Comparison of ENCODE assay signal across 8 cellular contexts in the genomic region with DNA sequence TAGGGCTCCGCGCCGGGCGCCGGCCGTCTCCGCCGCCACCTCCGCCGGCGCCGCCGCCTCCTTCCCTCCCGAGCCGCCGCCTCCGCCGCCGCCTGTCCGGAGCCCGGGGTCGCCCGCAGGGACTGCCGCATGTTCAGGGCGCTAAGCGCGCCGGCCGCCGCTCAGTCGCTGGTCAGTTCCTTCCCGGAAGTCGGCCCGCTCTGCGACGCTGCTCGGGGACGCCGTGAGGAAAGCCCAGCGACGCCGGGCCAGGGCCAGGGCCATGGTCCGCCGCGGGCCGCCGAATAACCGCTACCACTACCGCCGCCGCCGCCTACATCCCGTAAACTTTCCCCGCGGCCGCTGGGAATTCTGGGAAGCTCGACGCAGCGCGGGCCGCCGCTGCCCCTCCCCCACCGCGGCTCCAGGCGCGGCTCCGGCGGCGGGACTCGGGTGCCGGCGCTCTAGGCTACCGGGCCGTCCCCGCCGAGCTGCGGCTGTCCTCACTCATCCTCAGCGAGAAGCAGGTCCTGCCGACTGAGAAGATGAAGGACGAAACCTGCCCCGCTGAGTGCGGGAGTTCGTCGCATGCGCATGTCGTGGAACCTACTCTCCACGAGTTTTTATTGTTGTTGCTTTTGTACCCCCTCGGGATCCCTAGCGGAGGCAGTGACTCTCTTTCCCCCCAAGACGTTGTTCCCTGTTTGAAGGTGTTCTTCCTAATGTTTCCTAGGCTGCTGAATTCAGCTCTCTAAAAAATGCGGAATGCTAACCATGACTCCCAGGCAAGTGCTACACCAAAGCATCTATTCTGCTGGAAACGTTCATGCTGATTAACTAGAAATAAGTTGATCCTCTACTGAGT. TPM values are rescaled to one million over a fixed set of nuclear protein-coding genes. Genes with fewer than 3 reads are reported as not detected.
DNase-seq lines count a peak whose midpoint lies in the region; ATAC-seq, FAIRE-seq and TF ChIP-seq lines count a peak whose summit lies in the region.

A gene (minus strand): TSS at position 299 of the 844 bp plus-strand sequence. CDS start 339 bp downstream, outside the sequence.

- TF ChIP-seq POLR2A in A549 (IDR thresholded peaks at IDR 0.05; ENCODE audit: low read length) (peak; percentile 92), GM18526 (IDR thresholded peaks at IDR 0.05; ENCODE audit: extremely low read depth, insufficient read length) (peak; percentile 64)

- no peak within 1 kb of the TSS for H3K27ac Mint-ChIP-seq in chondrocyte (ENCODE audit: unreplicated experiment)

- no peak for FAIRE-seq in A549 (lab: Jason Lieb, UNC)

- CTCF ChIA-PET in A549 (lab: Yijun Ruan, JAX) = interaction anchor here (0.6 to 1.4 kb wide), 2 partner anchors 38 to 105 kb away, joined by 3 to 6 read pairs; no protein-coding TSS in a partner anchor

- H3K4me1 ChIP-seq in A549 = peaks cover 16% of the 10 kb centered on the region

- no peak within 1 kb of the TSS for H3K4me3 Mint-ChIP-seq in chondrocyte (ENCODE audit: unreplicated experiment)

- peak within 1 kb of the TSS; percentile 74 for H3K4me3 ChIP-seq in A549

- peak within 1 kb of the TSS; percentile 85 for H3K4me2 ChIP-seq in A549

- peak within 1 kb of the TSS; percentile 87 to 96 for H3K27ac ChIP-seq in A549
- H3K27ac ChIP-seq in layer of hippocampus (ENCODE audit: low read depth, low read length) = peak within 1 kb of the TSS; percentile 92

- 1% methylated on average over 31 of the region's 92 CpGs for WGBS in A549 (ENCODE audit: missing lambda C conversion rate)

- TF ChIP-seq CTCF in A549 (IDR thresholded peaks at IDR 0.05) (0 out of 3 replicates have a peak, but pooled peaks have one; percentile 10), chondrocyte (IDR thresholded peaks at IDR 0.05) (no peak)

- H3K4me1 Mint-ChIP-seq in chondrocyte (ENCODE audit: low read depth) = peaks cover 23% of the 10 kb centered on the region

- H3K9me3 Mint-ChIP-seq in chondrocyte (ENCODE audit: low read depth) = no peaks in the 10 kb centered on the region

- H3K27me3 ChIP-seq in layer of hippocampus (ENCODE audit: control insufficient read depth, insufficient read depth, low read length) = no peaks in the 10 kb centered on the region

- DNase-seq in A549 (ENCODE audit: low read depth in 1 of 2, low spot score in 1 of 2) = peak in 1 of 2 experiments; percentile 83
- peak; percentile 69 for DNase-seq in NCI-H2196 treated with DMSO at 0.1 percent for 48 hours (lab: John Stamatoyannopoulos, UW; ENCODE audit: unreplicated experiment)
- peak; percentile 19 for DNase-seq in activated CD4-positive, alpha-beta T cell treated with anti-CD3 and anti-CD28 coated beads for 1 hour
- DNase-seq in chondrocyte (ENCODE audit: low spot score) = no peak
- DNase-seq in stimulated activated CD4-positive, alpha-beta T cell treated with anti-CD3 and anti-CD28 coated beads, Interleukin-1b, Interleukin-23, amount 100 ng/mL, for 4 hours (ENCODE audit: low read depth in 2 of 2) = peak; percentile 22 to 54

- no peaks in the 10 kb centered on the region for H3K9me3 ChIP-seq in A549

- no peak for TF ChIP-seq RAD21 in A549 (conservative IDR thresholded peaks at IDR 0.05 in 1 of 2, IDR thresholded peaks at IDR 0.05 in 1 of 2)

- peaks cover 12% of the 10 kb centered on the region for H3K36me3 Mint-ChIP-seq in chondrocyte (ENCODE audit: low read depth)

- H3K27me3 Mint-ChIP-seq in chondrocyte (ENCODE audit: low read depth) = no peaks in the 10 kb centered on the region

- POLR2A ChIA-PET in A549 (lab: Yijun Ruan, JAX) = interaction anchor here (0.5 to 1.4 kb wide), 37 partner anchors 8 to 897 kb away, joined by 3 to 21 read pairs (median 4); a partner anchor contains a TSS

- TF ChIP-seq EP300 in A549 (IDR thresholded peaks at IDR 0.05) = no peak

- ATAC-seq in A549 = peak; percentile 86 to 88
- peak; percentile 47 for ATAC-seq in HG03064 (IDR thresholded peaks at IDR 0.05; ENCODE audit: low read depth, unreplicated experiment)

TF ChIP-seq in A549, 52 proteins besides CTCF, POLR2A, EP300 and RAD21 (continues in another document):
- TF ChIP-seq POLR2AphosphoS2 (conservative IDR thresholded peaks at IDR 0.05; ENCODE audit: low read length) (no peak), HOXB5 (CRISPR knock-in tag; IDR thresholded peaks at IDR 0.05) (no peak), GATA3 (IDR thresholded peaks at IDR 0.05; ENCODE audit: borderline replicate concordance) (peak; percentile 41; the same call in 1 of the 2 replicates), JUN (IDR thresholded peaks at IDR 0.05) (peak; percentile 94 to 96; a peak in 4 of 5 replicates), MYC (IDR thresholded peaks at IDR 0.05; ENCODE audit: borderline replicate concordance, low read length) (no peak), CHD4 (IDR thresholded peaks at IDR 0.05; ENCODE audit: borderline replicate concordance) (no peak), HOXA7 (CRISPR knock-in tag; IDR thresholded peaks at IDR 0.05) (peak; percentile 97), NFE2L2 (conservative IDR thresholded peaks at IDR 0.05; ENCODE audit: low read length) (no peak), HOXB13 (CRISPR knock-in tag; IDR thresholded peaks at IDR 0.05; ENCODE audit: low read depth) (no peak), KDM1A (IDR thresholded peaks at IDR 0.05; ENCODE audit: low read depth) (no peak), TFCP2L1 (CRISPR knock-in tag; IDR thresholded peaks at IDR 0.05) (peak; percentile 98), FOSL2 (IDR thresholded peaks at IDR 0.05) (no peak), FOSL2 (CRISPR knock-in tag; IDR thresholded peaks at IDR 0.05) (0 out of 2 replicates have a peak, but pooled peaks have one; percentile 41), FOSB (CRISPR knock-in tag; IDR thresholded peaks at IDR 0.05) (peak; percentile 98), CEBPB (IDR thresholded peaks at IDR 0.05) (no peak), PHF8 (IDR thresholded peaks at IDR 0.05; ENCODE audit: borderline replicate concordance, low read depth) (peak; percentile 81; the same call in 1 of the 2 replicates), JUNB (IDR thresholded peaks at IDR 0.05) (peak; percentile 16; the same call in 1 of the 2 replicates), RARB (CRISPR knock-in tag; IDR thresholded peaks at IDR 0.05) (peak; percentile 96), RFX5 (IDR thresholded peaks at IDR 0.05) (no peak), ZNF302 (CRISPR knock-in tag; IDR thresholded peaks at IDR 0.05) (no peak), CBX2 (IDR thresholded peaks at IDR 0.05; ENCODE audit: borderline replicate concordance, low read depth) (no peak), TP53 (CRISPR knock-in tag; IDR thresholded peaks at IDR 0.05) (peak; percentile 79; the same call in 1 of the 2 replicates)
- TF ChIP-seq, protein P1, sequence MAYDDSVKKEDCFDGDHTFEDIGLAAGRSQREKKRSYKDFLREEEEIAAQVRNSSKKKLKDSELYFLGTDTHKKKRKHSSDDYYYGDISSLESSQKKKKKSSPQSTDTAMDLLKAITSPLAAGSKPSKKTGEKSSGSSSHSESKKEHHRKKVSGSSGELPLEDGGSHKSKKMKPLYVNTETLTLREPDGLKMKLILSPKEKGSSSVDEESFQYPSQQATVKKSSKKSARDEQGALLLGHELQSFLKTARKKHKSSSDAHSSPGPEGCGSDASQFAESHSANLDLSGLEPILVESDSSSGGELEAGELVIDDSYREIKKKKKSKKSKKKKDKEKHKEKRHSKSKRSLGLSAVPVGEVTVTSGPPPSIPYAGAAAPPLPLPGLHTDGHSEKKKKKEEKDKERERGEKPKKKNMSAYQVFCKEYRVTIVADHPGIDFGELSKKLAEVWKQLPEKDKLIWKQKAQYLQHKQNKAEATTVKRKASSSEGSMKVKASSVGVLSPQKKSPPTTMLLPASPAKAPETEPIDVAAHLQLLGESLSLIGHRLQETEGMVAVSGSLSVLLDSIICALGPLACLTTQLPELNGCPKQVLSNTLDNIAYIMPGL (CRISPR knock-in tag; IDR thresholded peaks at IDR 0.05; ENCODE audit: borderline replicate concordance) = peak; percentile 65; the same call in 1 of the 2 replicates
- TF ChIP-seq, protein P2, sequence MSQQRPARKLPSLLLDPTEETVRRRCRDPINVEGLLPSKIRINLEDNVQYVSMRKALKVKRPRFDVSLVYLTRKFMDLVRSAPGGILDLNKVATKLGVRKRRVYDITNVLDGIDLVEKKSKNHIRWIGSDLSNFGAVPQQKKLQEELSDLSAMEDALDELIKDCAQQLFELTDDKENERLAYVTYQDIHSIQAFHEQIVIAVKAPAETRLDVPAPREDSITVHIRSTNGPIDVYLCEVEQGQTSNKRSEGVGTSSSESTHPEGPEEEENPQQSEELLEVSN (IDR thresholded peaks at IDR 0.05; ENCODE audit: borderline replicate concordance, low read depth) = peak; percentile 61; the same call in 1 of the 2 replicates
- TF ChIP-seq, protein P3, sequence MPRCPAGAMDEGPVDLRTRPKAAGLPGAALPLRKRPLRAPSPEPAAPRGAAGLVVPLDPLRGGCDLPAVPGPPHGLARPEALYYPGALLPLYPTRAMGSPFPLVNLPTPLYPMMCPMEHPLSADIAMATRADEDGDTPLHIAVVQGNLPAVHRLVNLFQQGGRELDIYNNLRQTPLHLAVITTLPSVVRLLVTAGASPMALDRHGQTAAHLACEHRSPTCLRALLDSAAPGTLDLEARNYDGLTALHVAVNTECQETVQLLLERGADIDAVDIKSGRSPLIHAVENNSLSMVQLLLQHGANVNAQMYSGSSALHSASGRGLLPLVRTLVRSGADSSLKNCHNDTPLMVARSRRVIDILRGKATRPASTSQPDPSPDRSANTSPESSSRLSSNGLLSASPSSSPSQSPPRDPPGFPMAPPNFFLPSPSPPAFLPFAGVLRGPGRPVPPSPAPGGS (IDR thresholded peaks at IDR 0.05) = peak; percentile 90; the same call in 1 of the 3 replicates
- TF ChIP-seq, protein P4, sequence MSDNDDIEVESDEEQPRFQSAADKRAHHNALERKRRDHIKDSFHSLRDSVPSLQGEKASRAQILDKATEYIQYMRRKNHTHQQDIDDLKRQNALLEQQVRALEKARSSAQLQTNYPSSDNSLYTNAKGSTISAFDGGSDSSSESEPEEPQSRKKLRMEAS (IDR thresholded peaks at IDR 0.05) = peak; percentile 72

RNA-seq across cellular contexts. Expression of the gene that starts here (rescaled TPM):
- polyA plus RNA-seq in A549 (2011; rRNA removed) = 20.1 and 20.3 TPM in 2 replicates
- polyA plus RNA-seq in A549 (2012; cell fraction: cytosol; rRNA removed) = 7.7 and 8.5 TPM in 2 replicates
- polyA plus RNA-seq in A549 (2012; cell fraction: nucleus; rRNA removed) = 3.0 and 3.8 TPM in 2 replicates
- 17.5 to 20.3 TPM (median 18.2 TPM) in 3 replicates for polyA plus RNA-seq in A549 (2017; fragmentation: RNase III; extraction: RNeasy Plus Mini Kit Qiagen cat#74134 plus additional on column Dnase treatment)
- 6.9 and 9.6 TPM in 2 replicates for polyA minus RNA-seq in A549 (2011; rRNA and poly(A)+ RNA removed)
- total RNA-seq in chondrocyte = 25.1 to 29.6 TPM (median 28.2 TPM) in 3 replicates
